ENCODE assay signal across 29 cellular contexts in genomic region chr6:148016013-148016412, GRCh38.
"Had no signal": no experiment of that assay in that cellular context is flagged by ENCODE, and none has a peak within 500 bp of the region (broad histone marks: within the 10 kb centered on the region; RNA-seq: fewer than 3 reads in every experiment).

No MANE protein-coding gene starts in this region.

- H3K27ac ChIP-seq: neural progenitor cell, ovary, parathyroid adenoma, psoas muscle, right lobe of liver, sigmoid colon, suprapubic skin, testis, tibial artery, transverse colon, vagina had no signal

- H3K27me3 ChIP-seq: neural progenitor cell, ovary, right lobe of liver, sigmoid colon, suprapubic skin, testis, tibial artery, transverse colon, vagina had no signal

- H3K4me3 Mint-ChIP-seq: naive thymus-derived CD4-positive, alpha-beta T cell; natural killer cell; nephron; neural progenitor cell; stimulated activated effector memory CD8-positive, alpha-beta T cell treated with anti-CD3 and anti-CD28 coated beads, Interleukin-12 subunit alpha, Interleukin-12 subunit beta, amount 100 ng/mL, for 72 hours; stimulated activated naive B cell treated with anti-CD40 and anti-IgM and Interleukin-4, amounts not matched to agents 10 μg/mL and 1 μg/mL and 100 μg/mL, for 72 hours; stimulated activated naive CD8-positive, alpha-beta T cell treated with anti-CD3 and anti-CD28 coated beads, Interleukin-15, amount 100 ng/mL, for 72 hours; type B pancreatic cell had no signal

- H3K9me3 ChIP-seq: ovary, psoas muscle, right lobe of liver, sigmoid colon, suprapubic skin, testis, tibial artery, transverse colon, vagina had no signal

- H3K4me1 ChIP-seq: neural progenitor cell, parathyroid adenoma, psoas muscle, right lobe of liver, sigmoid colon, suprapubic skin, testis, tibial artery, transverse colon, vagina had no signal

- H3K4me1 Mint-ChIP-seq: naive thymus-derived CD4-positive, alpha-beta T cell; natural killer cell; nephron; stimulated activated effector memory CD8-positive, alpha-beta T cell treated with anti-CD3 and anti-CD28 coated beads, Interleukin-12 subunit alpha, Interleukin-12 subunit beta, amount 100 ng/mL, for 72 hours; stimulated activated naive B cell treated with anti-CD40 and anti-IgM and Interleukin-4, amounts not matched to agents 10 μg/mL and 1 μg/mL and 100 μg/mL, for 72 hours; stimulated activated naive CD8-positive, alpha-beta T cell treated with anti-CD3 and anti-CD28 coated beads, Interleukin-15, amount 100 ng/mL, for 72 hours had no signal

- H3K4me3 ChIP-seq: neural progenitor cell, ovary, psoas muscle, right lobe of liver, sigmoid colon, suprapubic skin, testis, tibial artery, transverse colon, vagina had no signal

- H3K27me3 Mint-ChIP-seq: progenitor cell of endocrine pancreas; stimulated activated naive B cell treated with anti-CD40 and anti-IgM and Interleukin-4, amounts not matched to agents 10 μg/mL and 1 μg/mL and 100 μg/mL, for 72 hours; stimulated activated naive CD8-positive, alpha-beta T cell treated with anti-CD3 and anti-CD28 coated beads, Interleukin-15, amount 100 ng/mL, for 72 hours; type B pancreatic cell had no signal

- ATAC-seq: naive thymus-derived CD4-positive, alpha-beta T cell; natural killer cell; psoas muscle; right cardiac atrium; right lobe of liver; stimulated activated effector memory CD8-positive, alpha-beta T cell treated with anti-CD3 and anti-CD28 coated beads, Interleukin-12 subunit alpha, Interleukin-12 subunit beta, amount 100 ng/mL, for 72 hours; stimulated activated naive B cell treated with anti-CD40 and anti-IgM and Interleukin-4, amounts not matched to agents 10 μg/mL and 1 μg/mL and 100 μg/mL, for 72 hours; stimulated activated naive CD8-positive, alpha-beta T cell treated with anti-CD3 and anti-CD28 coated beads, Interleukin-15, amount 100 ng/mL, for 72 hours had no signal

- H3K27ac Mint-ChIP-seq: naive thymus-derived CD4-positive, alpha-beta T cell; natural killer cell; nephron; neural progenitor cell; progenitor cell of endocrine pancreas; stimulated activated effector memory CD8-positive, alpha-beta T cell treated with anti-CD3 and anti-CD28 coated beads, Interleukin-12 subunit alpha, Interleukin-12 subunit beta, amount 100 ng/mL, for 72 hours; stimulated activated naive B cell treated with anti-CD40 and anti-IgM and Interleukin-4, amounts not matched to agents 10 μg/mL and 1 μg/mL and 100 μg/mL, for 72 hours; type B pancreatic cell had no signal

- H3K36me3 Mint-ChIP-seq: naive thymus-derived CD4-positive, alpha-beta T cell; natural killer cell; stimulated activated effector memory CD8-positive, alpha-beta T cell treated with anti-CD3 and anti-CD28 coated beads, Interleukin-12 subunit alpha, Interleukin-12 subunit beta, amount 100 ng/mL, for 72 hours; stimulated activated naive B cell treated with anti-CD40 and anti-IgM and Interleukin-4, amounts not matched to agents 10 μg/mL and 1 μg/mL and 100 μg/mL, for 72 hours had no signal

- DNase-seq: naive thymus-derived CD4-positive, alpha-beta T cell; natural killer cell; occipital lobe; ovary; posterior cingulate gyrus; psoas muscle; right cardiac atrium; right lobe of liver; sigmoid colon; small intestine; stimulated activated CD4-positive, alpha-beta T cell treated with anti-CD3 and anti-CD28 coated beads, Interleukin-15, amount 100 ng/mL, for 24 hours; stimulated activated CD4-positive, alpha-beta T cell treated with anti-CD3 and anti-CD28 coated beads, Interleukin-2, amount 100 ng/mL, for 24 hours; stimulated activated CD4-positive, alpha-beta T cell treated with anti-CD3 and anti-CD28 coated beads, Interleukin-2, amount 100 ng/mL, for 48 hours; stimulated activated CD4-positive, alpha-beta T cell treated with anti-CD3 and anti-CD28 coated beads, Interleukin-4, amount 100 ng/mL, for 24 hours; stimulated activated naive B cell treated with anti-CD40 and anti-IgM and Interleukin-4, amounts not matched to agents 10 μg/mL and 1 μg/mL and 100 μg/mL, for 72 hours; stimulated activated naive CD4-positive, alpha-beta T cell treated with Interleukin-2 at 50 U/mL for 16 hours; stimulated activated naive CD8-positive, alpha-beta T cell treated with anti-CD3 and anti-CD28 coated beads, Interleukin-15, amount 100 ng/mL, for 72 hours; substantia nigra; testis; tibial artery; transverse colon had no signal

- H3K36me3 ChIP-seq: neural progenitor cell, ovary, right lobe of liver, sigmoid colon, suprapubic skin, tibial artery, transverse colon, vagina had no signal
